Comparison of ENCODE assay signal across 14 cellular contexts in genomic region chr1:183272390-183272801, GRCh38.
DNase-seq lines count a peak whose midpoint lies in the region; ATAC-seq and TF ChIP-seq lines count a peak whose summit lies in the region.
"Had no signal": no experiment of that assay in that cellular context is flagged by ENCODE, and none has a peak within 500 bp of the region (broad histone marks: within the 10 kb centered on the region; RNA-seq: fewer than 3 reads in every experiment).

No MANE protein-coding gene starts in this region.

- no peaks in the 10 kb centered on the region for H3K36me3 Mint-ChIP-seq in activated naive CD4-positive, alpha-beta T cell treated with anti-CD3 and anti-CD28 coated beads for 36 hours (ENCODE audit: low read depth)
- H3K36me3 Mint-ChIP-seq: activated naive CD4-positive, alpha-beta T cell treated with anti-CD3 and anti-CD28 coated beads, Interleukin-2, amount 10 ng/mL, durations not matched to agents 7 days and 5 days had no signal

- no peaks in the 10 kb centered on the region for H3K4me1 Mint-ChIP-seq in activated naive CD4-positive, alpha-beta T cell treated with anti-CD3 and anti-CD28 coated beads for 36 hours (ENCODE audit: low read depth)
- H3K4me1 Mint-ChIP-seq: activated CD4-positive, alpha-beta T cell treated with anti-CD3 and anti-CD28 coated beads for 36 hours; activated naive CD4-positive, alpha-beta T cell treated with anti-CD3 and anti-CD28 coated beads, Interleukin-2, amount 10 ng/mL, durations not matched to agents 7 days and 5 days had no signal

- intact Hi-C loops in spleen (cut with DNase I; ENCODE audit: low total_unique reads) = no loop called here
- intact Hi-C loops in activated naive CD4-positive, alpha-beta T cell treated with anti-CD3 and anti-CD28 coated beads for 36 hours (cut with micrococcal nuclease) = no loop called here

- H3K9me3 Mint-ChIP-seq in activated naive CD4-positive, alpha-beta T cell treated with anti-CD3 and anti-CD28 coated beads for 36 hours = no peaks in the 10 kb centered on the region
- H3K9me3 Mint-ChIP-seq: activated naive CD4-positive, alpha-beta T cell treated with anti-CD3 and anti-CD28 coated beads, Interleukin-2, amount 10 ng/mL, durations not matched to agents 7 days and 5 days had no signal

- no peak overlapping the region for H3K4me3 Mint-ChIP-seq in activated naive CD4-positive, alpha-beta T cell treated with anti-CD3 and anti-CD28 coated beads for 36 hours
- H3K4me3 Mint-ChIP-seq: activated CD4-positive, alpha-beta T cell treated with anti-CD3 and anti-CD28 coated beads for 36 hours; activated naive CD4-positive, alpha-beta T cell treated with anti-CD3 and anti-CD28 coated beads, Interleukin-2, amount 10 ng/mL, durations not matched to agents 7 days and 5 days had no signal

- H3K27me3 ChIP-seq in SJSA1 (replicated peaks) (no peaks in the 10 kb centered on the region), spleen (replicated peaks in 1 of 7) (no peaks in the 10 kb centered on the region)
- H3K27me3 ChIP-seq: sigmoid colon had no signal

- no peaks in the 10 kb centered on the region for H3K27me3 Mint-ChIP-seq in activated naive CD4-positive, alpha-beta T cell treated with anti-CD3 and anti-CD28 coated beads for 36 hours (ENCODE audit: low read depth)

- DNase-seq in GM03348 (ENCODE audit: low spot score) = peak; percentile 88
- peak; percentile 71 to 83 for DNase-seq in SJSA1 (ENCODE audit: low read depth in 1 of 2, low spot score in 2 of 2)
- DNase-seq in fibroblast of the aortic adventitia (ENCODE audit: low read depth) = peak; percentile 96
- peak; percentile 45 for DNase-seq in spleen
- DNase-seq in central memory CD4-positive, alpha-beta T cell = no peak
- DNase-seq in activated naive CD4-positive, alpha-beta T cell treated with anti-CD3 and anti-CD28 coated beads for 36 hours = no peak
- no peak for DNase-seq in activated CD4-positive, alpha-beta T cell treated with anti-CD3 and anti-CD28 coated beads for 48 hours
- DNase-seq: activated CD4-positive, alpha-beta T cell treated with anti-CD3 and anti-CD28 coated beads for 36 hours; activated naive CD4-positive, alpha-beta T cell treated with anti-CD3 and anti-CD28 coated beads, Interleukin-2, amount 10 ng/mL, durations not matched to agents 7 days and 5 days; lower lobe of right lung; NCI-H2029; RPMI8226; sigmoid colon had no signal

- 80 to 92% (median 87%) methylated on average over 4 of the region's 4 CpGs for WGBS in spleen, 5 donors

- TF ChIP-seq CTCF in fibroblast of the aortic adventitia (IDR thresholded peaks at IDR 0.05; ENCODE audit: insufficient read depth, low read length) = no peak
- no peak for TF ChIP-seq CTCF in spleen (IDR thresholded peaks at IDR 0.05 in 8 of 11, conservative IDR thresholded peaks at IDR 0.05 in 3 of 11)

- H3K27ac ChIP-seq in SJSA1 (peak overlapping the region; percentile 89), spleen (no peak overlapping the region)
- H3K27ac ChIP-seq: lower lobe of right lung had no signal

- H3K4me1 ChIP-seq in SJSA1 (replicated peaks) = peaks cover 46% of the 10 kb centered on the region
- H3K4me1 ChIP-seq in spleen = no peaks in the 10 kb centered on the region
- H3K4me1 ChIP-seq: sigmoid colon had no signal

- H3K4me3 ChIP-seq in SJSA1 (no peak overlapping the region), fibroblast of the aortic adventitia (ENCODE audit: low read depth, low read length) (no peak overlapping the region), spleen (no peak overlapping the region)
- H3K4me3 ChIP-seq: lower lobe of right lung, sigmoid colon had no signal

- ATAC-seq in GM21447 (IDR thresholded peaks at IDR 0.05; ENCODE audit: unreplicated experiment) = no peak
- ATAC-seq: activated CD4-positive, alpha-beta T cell treated with anti-CD3 and anti-CD28 coated beads for 36 hours had no signal

- H3K9me3 ChIP-seq in SJSA1 (replicated peaks) = no peaks in the 10 kb centered on the region
- no peaks in the 10 kb centered on the region for H3K9me3 ChIP-seq in spleen
- H3K9me3 ChIP-seq: lower lobe of right lung, sigmoid colon had no signal

- no peaks in the 10 kb centered on the region for H3K36me3 ChIP-seq in SJSA1
- no peaks in the 10 kb centered on the region for H3K36me3 ChIP-seq in spleen
- H3K36me3 ChIP-seq: lower lobe of right lung, sigmoid colon had no signal

- CTCF ChIA-PET in activated naive CD4-positive, alpha-beta T cell treated with anti-CD3 and anti-CD28 coated beads for 36 hours (lab: Charles Lee) = no interaction called here

- H3K27ac Mint-ChIP-seq in activated naive CD4-positive, alpha-beta T cell treated with anti-CD3 and anti-CD28 coated beads for 36 hours = no peak overlapping the region
- H3K27ac Mint-ChIP-seq: activated CD4-positive, alpha-beta T cell treated with anti-CD3 and anti-CD28 coated beads for 36 hours; activated naive CD4-positive, alpha-beta T cell treated with anti-CD3 and anti-CD28 coated beads, Interleukin-2, amount 10 ng/mL, durations not matched to agents 7 days and 5 days had no signal

- no peak for TF ChIP-seq POLR2A in spleen (IDR thresholded peaks at IDR 0.05)

Comparison
In these comparisons a context has a peak if more than half of its experiments do, and no peak if none do; other contexts are left out.
1. DNase-seq: peak in GM03348 (single experiment), SJSA1 (2 of 2), fibroblast of the aortic adventitia (single experiment) and spleen (single experiment); none in central memory CD4-positive, alpha-beta T cell (single experiment), activated naive CD4-positive, alpha-beta T cell treated with anti-CD3 and anti-CD28 coated beads for 36 hours (single experiment) and activated CD4-positive, alpha-beta T cell treated with anti-CD3 and anti-CD28 coated beads for 48 hours (single experiment).